9 cellular contexts compared by ENCODE assay signal in genomic region chr9:84002344-84002743, GRCh38. TPM values are rescaled to one million over a fixed set of nuclear protein-coding genes. Genes with fewer than 3 reads are reported as not detected.
A peak's percentile ranks its signal among the peaks of the same experiment; 100 is the strongest.
DNase-seq lines count a peak whose midpoint lies in the region; ATAC-seq and TF ChIP-seq lines count a peak whose summit lies in the region.
"Had no signal": no experiment of that assay in that cellular context is flagged by ENCODE, and none has a peak within 500 bp of the region (broad histone marks: within the 10 kb centered on the region; RNA-seq: fewer than 3 reads in every experiment).

No MANE protein-coding gene starts in this region.

- peak; percentile 52 for DNase-seq in ACHN
- DNase-seq in dermis blood vessel endothelial cell: peak; percentile 41
- DNase-seq in foreskin keratinocyte: no peak
- DNase-seq in WERI-Rb-1: no peak
- DNase-seq in T-helper 17 cell: no peak
- no peak for DNase-seq in midbrain (lab: John Stamatoyannopoulos, UW)

- no peak overlapping the region for H3K27ac ChIP-seq in foreskin keratinocyte
- H3K27ac ChIP-seq in WERI-Rb-1: no peak overlapping the region
- H3K27ac ChIP-seq: BLaER1 treated with 17β-estradiol and CSF1 and Interleukin-3, amounts not matched to agents 10 nM and 100 nM had no signal

- H3K27me3 ChIP-seq in foreskin keratinocyte (no peaks in the 10 kb centered on the region), WERI-Rb-1 (ENCODE audit: insufficient read depth, low read depth, severe bottlenecking) (no peaks in the 10 kb centered on the region)
- H3K27me3 ChIP-seq: BLaER1 treated with 17β-estradiol and CSF1 and Interleukin-3, amounts not matched to agents 10 nM and 100 nM had no signal

- H3K27me3 Mint-ChIP-seq in T-helper 17 cell: no peaks in the 10 kb centered on the region

- H3K36me3 ChIP-seq in WERI-Rb-1: peaks cover 39% of the 10 kb centered on the region

- H3K4me1 Mint-ChIP-seq in T-helper 17 cell: peaks cover 5% of the 10 kb centered on the region

- no peak for TF ChIP-seq CTCF in foreskin keratinocyte (conservative IDR thresholded peaks at IDR 0.05)
- no peak for TF ChIP-seq CTCF in WERI-Rb-1 (IDR thresholded peaks at IDR 0.05; ENCODE audit: low read depth, low read length)

- ATAC-seq in GM19351 (IDR thresholded peaks at IDR 0.05; ENCODE audit: unreplicated experiment): peak; percentile 91
- peak; percentile 78 for ATAC-seq in HG03103 (IDR thresholded peaks at IDR 0.05; ENCODE audit: low read depth, unreplicated experiment)
- no peak for ATAC-seq in foreskin keratinocyte
- ATAC-seq in T-helper 17 cell: no peak

- no peak overlapping the region for H3K27ac Mint-ChIP-seq in T-helper 17 cell

- peaks cover 6% of the 10 kb centered on the region for H3K4me1 ChIP-seq in foreskin keratinocyte

- no peak overlapping the region for H3K4me3 ChIP-seq in WERI-Rb-1 (ENCODE audit: low read depth, low read length)
- H3K4me3 ChIP-seq: BLaER1 treated with 17β-estradiol and CSF1 and Interleukin-3, amounts not matched to agents 10 nM and 100 nM had no signal

- H3K9me3 ChIP-seq in WERI-Rb-1 (ENCODE audit: severe bottlenecking): no peaks in the 10 kb centered on the region
- H3K9me3 ChIP-seq in T-helper 17 cell (ENCODE audit: control insufficient read depth, low read length, poor library complexity, severe bottlenecking): no peaks in the 10 kb centered on the region
- H3K9me3 ChIP-seq: BLaER1 treated with 17β-estradiol and CSF1 and Interleukin-3, amounts not matched to agents 10 nM and 100 nM had no signal

- in situ Hi-C loops in ACHN (cut with HindIII; ENCODE audit: low pct_ligation_motif_present, low pct_unique_long_range_greater_than_20kb, low sequenced_read_pairs): no loop called here

- H3K36me3 Mint-ChIP-seq in T-helper 17 cell (ENCODE audit: low read depth): no peaks in the 10 kb centered on the region

- no peak overlapping the region for H3K4me3 Mint-ChIP-seq in T-helper 17 cell

RNA-seq across cellular contexts. Expression of gene RMI1, which starts 21.7 kb away (rescaled TPM):
- total RNA-seq in dermis blood vessel endothelial cell: 8.0 and 18.4 TPM in 2 replicates
- 14.4 and 16.4 TPM in 2 replicates for total RNA-seq in foreskin keratinocyte
- 4.0 and 5.7 TPM in 2 replicates for polyA plus RNA-seq in foreskin keratinocyte
- total RNA-seq in T-helper 17 cell: 1 to 10 TPM in 1 of 2 donors, under 1 TPM in 1; 0.89 to 2.7 TPM

RNA-seq across cellular contexts. Expression of gene HNRNPK, which starts 22.3 kb away (rescaled TPM):
- total RNA-seq in dermis blood vessel endothelial cell (685 and 950 TPM in 2 replicates), foreskin keratinocyte (519 and 525 TPM in 2 replicates), T-helper 17 cell (100 to 1,000 TPM; 612 to 613 TPM)
- 334 and 399 TPM in 2 replicates for polyA plus RNA-seq in foreskin keratinocyte

Comparison
In these comparisons a context has a peak if more than half of its experiments do, and no peak if none do; other contexts are left out.
1. DNase-seq: peak in ACHN (single experiment) and dermis blood vessel endothelial cell (single experiment); none in foreskin keratinocyte (0 of 2), WERI-Rb-1 (single experiment), T-helper 17 cell (0 of 3) and midbrain (single experiment).
2. ATAC-seq: peak in GM19351 (single experiment) and HG03103 (single experiment); none in foreskin keratinocyte (single experiment) and T-helper 17 cell (single experiment).